Comparison of ENCODE assay signal across 8 cellular contexts in genomic region chr11:62854013-62854824, GRCh38. TPM values are rescaled to one million over a fixed set of nuclear protein-coding genes. Genes with fewer than 3 reads are reported as not detected.
DNase-seq lines count a peak whose midpoint lies in the region; ATAC-seq and TF ChIP-seq lines count a peak whose summit lies in the region.

No MANE protein-coding gene starts in this region.

- no peaks in the 10 kb centered on the region for H3K27me3 Mint-ChIP-seq in progenitor cell of endocrine pancreas

- POLR2A ChIA-PET in PC-9 (lab: Charles Lee; ENCODE audit: unreplicated experiment): interaction anchor here (0.6 to 1.3 kb wide), 4 partner anchors 13 to 127 kb away, joined by 3 to 15 read pairs (median 7); partner anchors contain the start of gene HNRNPUL2

- H3K27ac ChIP-seq in PC-9: peak overlapping the region; percentile 61
- H3K27ac ChIP-seq in esophagus (ENCODE audit: low read depth in 2 of 2, low read length in 1 of 2): peak overlapping the region in 1 of 2 donors; percentile 29

- H3K27me3 ChIP-seq in PC-9 (ENCODE audit: insufficient read depth, low read depth) (no peaks in the 10 kb centered on the region), esophagus (ENCODE audit: control insufficient read depth in 1 of 2, insufficient read depth in 2 of 2, low read length in 2 of 2) (no peaks in the 10 kb centered on the region)

- no TSS peak for BruUV-seq in PC-9 (replicated peaks; lab: Mats Ljungman, UMichigan)

- in situ Hi-C loops in GM13977 (cut with MboI; ENCODE audit: low pct_unique_long_range_greater_than_20kb, low sequenced_read_pairs, unreplicated experiment): loop anchor here (25.0 kb wide), 1 partner anchor 442 kb away; the partner anchor contains the start of gene SCGB1A1

- H3K4me1 ChIP-seq in PC-9 (replicated peaks; ENCODE audit: insufficient read depth) (peaks cover 37% of the 10 kb centered on the region), esophagus (ENCODE audit: control insufficient read depth in 2 of 2, insufficient read depth in 2 of 2, low read length in 1 of 2) (peaks cover 0 to 4% of the 10 kb centered on the region in 2 donors)

- H3K4me1 Mint-ChIP-seq in progenitor cell of endocrine pancreas (ENCODE audit: low read depth): peaks cover 41% of the 10 kb centered on the region

- no peak for DNase-seq in PC-9
- DNase-seq in progenitor cell of endocrine pancreas (ENCODE audit: low spot score, unreplicated experiment): no peak
- DNase-seq in left colon: no peak
- DNase-seq in GM13977 (ENCODE audit: low spot score): no peak
- no peak for DNase-seq in NCI-H1930 (lab: John Stamatoyannopoulos, UW)

- H3K9me2 ChIP-seq in PC-9 (ENCODE audit: insufficient read depth): no peaks in the 10 kb centered on the region

- peaks cover 71% of the 10 kb centered on the region for H3K79me2 ChIP-seq in PC-9 (ENCODE audit: low read depth)

- ATAC-seq in left colon (no peak), HG02678 (IDR thresholded peaks at IDR 0.05; ENCODE audit: unreplicated experiment) (no peak)

- peaks cover 28% of the 10 kb centered on the region for H3K36me3 Mint-ChIP-seq in progenitor cell of endocrine pancreas (ENCODE audit: insufficient read depth)

- H3F3A ChIP-seq in PC-9 (ENCODE audit: insufficient read depth, low read depth): peaks cover 74% of the 10 kb centered on the region

- CTCF ChIA-PET in PC-9 (lab: Charles Lee): interaction anchor here (1.5 kb wide), 1 partner anchor 12 kb away, joined by 3 read pairs; no protein-coding TSS in a partner anchor

- H3K27ac Mint-ChIP-seq in progenitor cell of endocrine pancreas: peak overlapping the region; percentile 99

- intact Hi-C loops in PC-9 (cut with micrococcal nuclease; ENCODE audit: unreplicated experiment) (no loop called here), left colon (cut with DNase I, micrococcal nuclease) (no loop called here)

- H3K4me3 Mint-ChIP-seq in progenitor cell of endocrine pancreas (ENCODE audit: low read depth): peak overlapping the region; percentile 98

- H3K9me3 Mint-ChIP-seq in progenitor cell of endocrine pancreas (ENCODE audit: low read depth): no peaks in the 10 kb centered on the region

- no peaks in the 10 kb centered on the region for H3K9me3 ChIP-seq in PC-9 (ENCODE audit: insufficient read depth, low read depth)
- H3K9me3 ChIP-seq in esophagus (ENCODE audit: control insufficient read depth in 2 of 2, insufficient read depth in 1 of 2, low read depth in 1 of 2, low read length in 1 of 2): no peaks in the 10 kb centered on the region

- H3K4me3 ChIP-seq in GM08714 (ENCODE audit: low read length): peak overlapping the region; percentile 99
- peak overlapping the region; percentile 97 for H3K4me3 ChIP-seq in PC-9
- peak overlapping the region; percentile 76 to 100 for H3K4me3 ChIP-seq in esophagus (ENCODE audit: low read depth in 1 of 2, low read length in 2 of 2)

- peak overlapping the region; percentile 89 for H3K4me2 ChIP-seq in PC-9

- peaks cover 40% of the 10 kb centered on the region for H4K20me1 ChIP-seq in PC-9 (ENCODE audit: insufficient read depth)

- H3K36me3 ChIP-seq in PC-9 (ENCODE audit: low read depth): peaks cover 39% of the 10 kb centered on the region
- H3K36me3 ChIP-seq in esophagus (ENCODE audit: control insufficient read depth in 2 of 2, insufficient read depth in 2 of 2, low read length in 1 of 2): peaks cover 0 to 12% of the 10 kb centered on the region in 2 donors

- 10 to 11% methylated on average over 8 of the region's 8 CpGs for WGBS in esophagus, 2 donors

- no peak overlapping the region for H2AFZ ChIP-seq in PC-9

- no peak for TF ChIP-seq CTCF in PC-9 (conservative IDR thresholded peaks at IDR 0.05)
- no peak for TF ChIP-seq CTCF in progenitor cell of endocrine pancreas (IDR thresholded peaks at IDR 0.05; ENCODE audit: unreplicated experiment)
- TF ChIP-seq CTCF in GM13977 (IDR thresholded peaks at IDR 0.05; ENCODE audit: extremely low read depth, insufficient read depth, missing control alignments): no peak

RNA-seq across cellular contexts. Expression of gene WDR74, which starts 14.8 kb away (rescaled TPM):
- total RNA-seq in PC-9 (2021): 72.4 and 74.1 TPM in 2 replicates
- polyA plus RNA-seq in esophagus: 10 to 100 TPM; 44.0 to 44.6 TPM
- 55.8 and 60.3 TPM in 2 replicates for total RNA-seq in progenitor cell of endocrine pancreas
- total RNA-seq in left colon: 10 to 100 TPM; 31.3 to 38.9 TPM

RNA-seq across cellular contexts. Expression of gene TEX54, which starts 21.6 kb away (rescaled TPM):
- total RNA-seq in PC-9 (2021) (not detected in 2 replicates), progenitor cell of endocrine pancreas (not detected in 2 replicates), left colon (not detected)
- not detected for polyA plus RNA-seq in esophagus

RNA-seq across cellular contexts. Expression of gene STX5, which starts 22.4 kb away (rescaled TPM):
- 61.9 and 65.8 TPM in 2 replicates for total RNA-seq in PC-9 (2021)
- polyA plus RNA-seq in esophagus: 10 to 100 TPM; 14.5 to 25.2 TPM
- 39.3 and 45.3 TPM in 2 replicates for total RNA-seq in progenitor cell of endocrine pancreas
- 10 to 100 TPM; 37.7 to 39.6 TPM for total RNA-seq in left colon

RNA-seq across cellular contexts. Expression of gene SLC3A2, which starts 26.5 kb away (rescaled TPM):
- total RNA-seq in PC-9 (2021): 513 and 619 TPM in 2 replicates
- 100 to 1,000 TPM in 1 of 2 donors, 10 to 100 TPM in 1; 90.5 to 146 TPM for polyA plus RNA-seq in esophagus
- 140 and 180 TPM in 2 replicates for total RNA-seq in progenitor cell of endocrine pancreas
- total RNA-seq in left colon: 100 to 1,000 TPM in 1 of 2 donors, 10 to 100 TPM in 1; 98.8 to 107 TPM

RNA-seq across cellular contexts. Expression of gene NXF1, which starts 49.0 kb away (rescaled TPM):
- 45.6 and 56.1 TPM in 2 replicates for total RNA-seq in PC-9 (2021)
- 10 to 100 TPM; 77.9 to 84.7 TPM for polyA plus RNA-seq in esophagus
- 120 and 130 TPM in 2 replicates for total RNA-seq in progenitor cell of endocrine pancreas
- 10 to 100 TPM; 50.4 to 51.0 TPM for total RNA-seq in left colon
